ENCODE assay signal across 8 cellular contexts in the genomic region with DNA sequence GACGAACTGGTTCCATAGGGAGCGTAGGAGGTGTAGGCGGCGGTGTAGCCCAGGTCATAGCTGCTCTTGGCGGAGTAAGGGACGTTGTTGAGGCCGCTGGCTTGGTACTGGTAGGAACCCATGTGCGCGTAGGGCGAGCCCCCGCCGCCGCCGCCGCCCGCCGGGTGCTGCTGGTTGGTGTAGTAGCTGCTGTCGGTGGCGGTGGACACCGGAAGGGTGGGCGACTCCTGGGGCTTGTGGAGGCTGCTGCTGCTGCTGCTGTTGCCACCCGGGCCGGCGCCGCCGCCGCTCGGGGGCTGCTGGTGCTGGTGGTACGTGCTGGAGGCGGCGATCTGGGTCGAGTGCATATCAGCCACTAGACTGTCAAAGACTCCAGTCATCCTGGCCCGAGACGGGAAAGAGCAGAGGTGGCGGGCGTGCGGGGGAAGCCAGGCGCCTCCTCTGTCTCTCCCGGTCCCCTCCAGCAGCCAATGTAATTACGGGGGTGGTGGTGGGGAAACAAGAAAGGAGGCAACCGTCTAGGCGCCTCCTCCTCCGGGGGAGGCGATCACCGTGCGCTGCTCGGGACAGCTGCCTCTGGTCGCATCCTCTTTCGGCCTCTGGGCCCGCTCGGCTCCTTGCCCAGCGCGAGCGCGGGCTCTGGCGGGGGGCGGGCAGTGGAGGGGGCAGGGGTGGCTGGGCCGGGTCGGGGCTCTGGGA. TPM values are rescaled to one million over a fixed set of nuclear protein-coding genes. Genes with fewer than 3 reads are reported as not detected.
DNase-seq lines count a peak whose midpoint lies in the region; ATAC-seq and TF ChIP-seq lines count a peak whose summit lies in the region.

No MANE protein-coding gene starts in this region.

- H3K27ac ChIP-seq in hepatocyte, result no peak overlapping the region
- peak overlapping the region; percentile 45 for H3K27ac ChIP-seq in smooth muscle cell (ENCODE audit: low read depth)

- H2AFZ ChIP-seq in hepatocyte (peak overlapping the region; percentile 63), smooth muscle cell (ENCODE audit: low read depth) (peak overlapping the region; percentile 43)

- peaks cover 48% of the 10 kb centered on the region for H3K4me1 Mint-ChIP-seq in activated naive CD8-positive, alpha-beta T cell treated with anti-CD3 and anti-CD28 coated beads for 36 hours

- H3K9me3 ChIP-seq in hepatocyte (ENCODE audit: low read depth), result no peaks in the 10 kb centered on the region
- no peaks in the 10 kb centered on the region for H3K9me3 ChIP-seq in smooth muscle cell (replicated peaks; ENCODE audit: low read depth)

- no peaks in the 10 kb centered on the region for H3K27me3 ChIP-seq in BJ (ENCODE audit: control insufficient read depth, insufficient read depth, low read length)
- peaks cover 95% of the 10 kb centered on the region for H3K27me3 ChIP-seq in hepatocyte
- peaks cover 77% of the 10 kb centered on the region for H3K27me3 ChIP-seq in smooth muscle cell (ENCODE audit: low read depth)

- ATAC-seq in GM18502 (IDR thresholded peaks at IDR 0.05; ENCODE audit: poor library complexity, unreplicated experiment) (peak; percentile 45), HG02885 (IDR thresholded peaks at IDR 0.05; ENCODE audit: poor library complexity, unreplicated experiment) (peak; percentile 38)

- 1% methylated on average over 37 of the region's 59 CpGs for WGBS in hepatocyte (ENCODE audit: low lambda C conversion rate, missing lambda C conversion rate)
- WGBS in smooth muscle cell (ENCODE audit: low lambda C conversion rate), result under 1% methylated on average over 46 of the region's 59 CpGs

- H3K27me3 Mint-ChIP-seq in activated naive CD8-positive, alpha-beta T cell treated with anti-CD3 and anti-CD28 coated beads for 36 hours, result peaks cover 93% of the 10 kb centered on the region

- no peak overlapping the region for H3K9ac ChIP-seq in smooth muscle cell (ENCODE audit: low read depth)

- peak overlapping the region; percentile 96 for H3K4me2 ChIP-seq in hepatocyte
- H3K4me2 ChIP-seq in smooth muscle cell, result peak overlapping the region; percentile 97

- H3K4me1 ChIP-seq in hepatocyte (ENCODE audit: insufficient read depth) (peaks cover 50% of the 10 kb centered on the region), smooth muscle cell (ENCODE audit: low read depth) (peaks cover 51% of the 10 kb centered on the region)

- H3K4me3 ChIP-seq in BJ (ENCODE audit: low read depth, low read length), result peak overlapping the region; percentile 49
- H3K4me3 ChIP-seq in hepatocyte, result peak overlapping the region; percentile 59
- H3K4me3 ChIP-seq in smooth muscle cell, result peak overlapping the region; percentile 68

- POLR2A ChIA-PET in BJ (lab: Charles Lee), result interaction anchor here (0.6 kb wide), 1 partner anchor 17 kb away, joined by 5 read pairs; the partner anchor contains the start of gene DLX1

- TF ChIP-seq CTCF in BJ (IDR thresholded peaks at IDR 0.05; ENCODE audit: insufficient read depth, low read depth, low read length), result no peak
- TF ChIP-seq CTCF in hepatocyte (IDR thresholded peaks at IDR 0.05; ENCODE audit: poor library complexity), result no peak
- TF ChIP-seq CTCF in smooth muscle cell (IDR thresholded peaks at IDR 0.05; ENCODE audit: borderline replicate concordance, insufficient read depth, poor library complexity, severe bottlenecking), result no peak

- CTCF ChIA-PET in BJ (lab: Yijun Ruan, JAX), result interaction anchor here (0.9 to 3.0 kb wide), 20 partner anchors 11 to 529 kb away, joined by 3 to 11 read pairs (median 4); partner anchors contain the start of genes DLX1 and HAT1

- H4K20me1 ChIP-seq in hepatocyte (ENCODE audit: insufficient read depth, poor library complexity, severe bottlenecking) (no peaks in the 10 kb centered on the region), smooth muscle cell (ENCODE audit: low read depth) (peaks cover 8% of the 10 kb centered on the region)

- H3K27ac Mint-ChIP-seq in activated naive CD8-positive, alpha-beta T cell treated with anti-CD3 and anti-CD28 coated beads for 36 hours, result no peak overlapping the region

- peaks cover 1% of the 10 kb centered on the region for H3K36me3 Mint-ChIP-seq in activated naive CD8-positive, alpha-beta T cell treated with anti-CD3 and anti-CD28 coated beads for 36 hours

- no peaks in the 10 kb centered on the region for H3K9me2 ChIP-seq in hepatocyte (replicated peaks; ENCODE audit: insufficient read depth)

- H3K4me3 Mint-ChIP-seq in activated naive CD8-positive, alpha-beta T cell treated with anti-CD3 and anti-CD28 coated beads for 36 hours, result peak overlapping the region; percentile 81

- H3F3A ChIP-seq in smooth muscle cell (ENCODE audit: low read depth), result peaks cover 16% of the 10 kb centered on the region

- H3K36me3 ChIP-seq in BJ (ENCODE audit: control insufficient read depth, insufficient read depth, low read length), result no peaks in the 10 kb centered on the region
- H3K36me3 ChIP-seq in hepatocyte (replicated peaks; ENCODE audit: insufficient read depth, low read depth), result no peaks in the 10 kb centered on the region
- no peaks in the 10 kb centered on the region for H3K36me3 ChIP-seq in smooth muscle cell (ENCODE audit: low read depth)

- no peaks in the 10 kb centered on the region for H3K9me3 Mint-ChIP-seq in activated naive CD8-positive, alpha-beta T cell treated with anti-CD3 and anti-CD28 coated beads for 36 hours

- no peaks in the 10 kb centered on the region for H3K79me2 ChIP-seq in hepatocyte
- H3K79me2 ChIP-seq in smooth muscle cell (ENCODE audit: low read depth), result peaks cover 5% of the 10 kb centered on the region

- DNase-seq in BJ (ENCODE audit: low read depth), result no peak
- peak; percentile 96 for DNase-seq in NCI-H510A treated with DMSO at 0.1 percent for 48 hours (lab: John Stamatoyannopoulos, UW)
- DNase-seq in activated naive CD8-positive, alpha-beta T cell treated with anti-CD3 and anti-CD28 coated beads for 36 hours, result no peak
- no peak for DNase-seq in hepatocyte (ENCODE audit: low spot score)
- no peak for DNase-seq in smooth muscle cell (lab: John Stamatoyannopoulos, UW; ENCODE audit: unreplicated experiment)
- DNase-seq in D341Med (ENCODE audit: low spot score), result no peak

RNA-seq across cellular contexts. Expression of gene DLX2, which starts 0.4 kb away (rescaled TPM):
- polyA plus RNA-seq in BJ (2011; rRNA removed), result 0.16 and 0.20 TPM in 2 replicates
- polyA minus RNA-seq in BJ (2011; rRNA and poly(A)+ RNA removed), result 0.09 and 0.15 TPM in 2 replicates
- total RNA-seq in activated naive CD8-positive, alpha-beta T cell treated with anti-CD3 and anti-CD28 coated beads for 36 hours, result not detected
- 0.04 and 0.37 TPM in 2 replicates for total RNA-seq in hepatocyte
- polyA plus RNA-seq in hepatocyte, result 1.2 and 2.8 TPM in 2 replicates
- total RNA-seq in smooth muscle cell, result 1.9 and 3.6 TPM in 2 replicates
- polyA plus RNA-seq in smooth muscle cell, result 1.9 and 8.5 TPM in 2 replicates

RNA-seq across cellular contexts. Expression of gene DLX1, which starts 17.0 kb away (rescaled TPM):
- 1.2 and 1.4 TPM in 2 replicates for polyA plus RNA-seq in BJ (2011; rRNA removed)
- 0.81 and 0.98 TPM in 2 replicates for polyA minus RNA-seq in BJ (2011; rRNA and poly(A)+ RNA removed)
- total RNA-seq in activated naive CD8-positive, alpha-beta T cell treated with anti-CD3 and anti-CD28 coated beads for 36 hours, result under 1 TPM in 1 of 2 experiments, not detected in 1; 0.10 TPM
- total RNA-seq in hepatocyte, result not detected in 2 replicates
- polyA plus RNA-seq in hepatocyte, result 0.44 TPM in 1 of 2 replicates, not detected in the other
- total RNA-seq in smooth muscle cell, result 2.0 and 3.5 TPM in 2 replicates
- polyA plus RNA-seq in smooth muscle cell, result 3.3 and 8.0 TPM in 2 replicates
